Comparison of ENCODE assay signal across 14 cellular contexts in the genomic region with DNA sequence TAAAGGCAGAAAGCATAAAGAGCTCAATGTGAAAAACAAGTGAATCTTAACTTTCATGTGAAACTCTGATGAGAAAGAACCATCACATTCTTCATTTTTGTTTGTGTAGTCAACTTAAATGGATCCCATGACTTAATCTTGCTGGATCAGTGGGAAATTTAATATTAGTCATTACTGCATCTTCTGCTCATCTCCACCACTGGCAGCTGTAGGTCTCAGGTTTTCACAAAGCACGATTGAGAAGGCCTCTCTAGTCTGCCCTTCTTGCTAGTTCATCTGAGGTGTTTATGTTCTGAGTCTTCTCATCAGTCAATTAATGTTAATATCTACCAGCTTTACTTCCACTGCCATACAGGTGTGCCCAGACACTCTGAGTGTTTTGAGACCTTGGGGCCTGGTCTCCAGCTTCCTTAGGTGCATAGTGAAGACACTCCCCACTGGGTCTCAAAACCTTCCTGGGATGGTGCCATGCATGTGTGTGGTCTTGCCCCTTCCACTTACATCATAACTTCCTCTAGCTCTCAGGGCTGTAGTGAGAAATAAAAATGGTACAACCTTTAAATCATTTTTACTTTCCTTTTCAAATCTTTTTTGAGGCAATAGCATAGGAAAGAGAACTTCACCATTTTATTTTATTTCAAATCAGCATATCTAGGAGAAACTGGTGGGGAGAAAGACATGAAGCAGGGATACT.
"Had no signal": no experiment of that assay in that cellular context is flagged by ENCODE, and none has a peak within 500 bp of the region (broad histone marks: within the 10 kb centered on the region; RNA-seq: fewer than 3 reads in every experiment).

No MANE protein-coding gene starts in this region.

- H3K36me3 ChIP-seq: colonic mucosa, pancreas, thyroid gland had no signal

- H3K36me3 Mint-ChIP-seq: naive B cell had no signal

- H3K27me3 ChIP-seq: colonic mucosa, pancreas, thyroid gland had no signal

- H3K27ac ChIP-seq: colonic mucosa, pancreas, thyroid gland, VCaP had no signal

- H3K27me3 Mint-ChIP-seq: naive B cell had no signal

- H3K27ac Mint-ChIP-seq: activated T-cell treated with anti-CD3 and anti-CD28 coated beads, Interleukin-2, amount 50 U/mL, for 72 hours had no signal

- H3K4me1 ChIP-seq: colonic mucosa, pancreas, thyroid gland had no signal

- ATAC-seq: activated T-cell treated with anti-CD3 and anti-CD28 coated beads, Interleukin-2, amount 50 U/mL, for 72 hours; esophagus mucosa; left colon; pancreas had no signal

- H3K9me3 ChIP-seq: colonic mucosa, pancreas, thyroid gland had no signal

- H3K4me3 Mint-ChIP-seq: naive B cell had no signal

- H3K4me3 ChIP-seq: colonic mucosa, pancreas, thyroid gland had no signal

- DNase-seq: activated CD4-positive, alpha-beta T cell treated with anti-CD3 and anti-CD28 coated beads for 48 hours; activated CD8-positive, alpha-beta memory T cell treated with anti-CD3 and anti-CD28 coated beads, Interleukin-2, amount 50 U/mL, for 48 hours; activated gamma-delta T cell treated with Interleukin-2 at 50 U/mL for 16 hours; activated T-cell treated with anti-CD3 and anti-CD28 coated beads, Interleukin-2, amount 50 U/mL, for 72 hours; amniotic stem cell; colonic mucosa; left colon; naive B cell; pancreas; stimulated activated CD4-positive, alpha-beta T cell treated with anti-CD3 and anti-CD28 coated beads, Interleukin-1b, Interleukin-23, amount 100 ng/mL, for 48 hours; T-helper 9 cell; thyroid gland had no signal
